Comparison of ENCODE assay signal across 1 cellular context in the genomic region with DNA sequence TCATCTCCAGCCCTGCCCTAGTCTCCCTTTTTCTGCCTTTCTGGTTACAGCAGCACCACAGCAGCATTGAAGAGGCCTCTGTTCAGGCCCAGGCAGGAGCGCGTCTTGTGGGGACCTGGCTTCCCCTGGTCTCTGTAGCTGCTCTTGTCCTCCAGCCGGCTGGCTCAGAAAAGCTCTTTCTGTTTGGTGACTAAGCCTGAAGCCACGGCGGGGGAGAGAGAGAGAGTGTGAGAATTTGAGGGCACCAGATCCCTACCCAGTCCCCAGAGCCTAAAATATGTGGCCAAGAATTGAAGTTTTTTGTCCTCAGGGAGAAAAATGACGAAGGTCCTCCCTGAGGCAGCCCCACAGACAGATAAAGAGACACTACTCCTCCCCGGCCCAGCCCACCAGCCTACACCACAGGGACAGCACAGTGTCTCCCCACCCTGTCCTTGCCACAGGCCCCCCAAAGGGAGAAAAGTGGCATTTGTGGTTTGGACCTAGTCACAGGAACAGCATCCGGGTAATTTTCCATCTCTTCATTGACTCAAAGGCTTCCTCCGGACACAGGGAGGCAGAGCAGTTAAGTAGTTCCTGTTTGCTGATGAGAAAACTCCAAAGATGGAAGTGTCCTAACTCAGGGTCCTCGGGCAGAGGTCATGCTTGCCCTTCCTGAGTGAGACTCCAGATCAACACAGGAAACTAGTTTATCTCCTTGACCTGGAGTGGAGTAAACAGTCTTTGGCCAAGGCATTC.
TF ChIP-seq lines count a peak whose summit lies in the region.

No MANE protein-coding gene starts in this region.

TF ChIP-seq in SK-N-SH treated with all-trans-retinoic acid at 6 μM for 48 hours, 23 proteins besides CTCF, POLR2A, EP300 and RAD21 (continued from another document):
- TF ChIP-seq, protein P1, sequence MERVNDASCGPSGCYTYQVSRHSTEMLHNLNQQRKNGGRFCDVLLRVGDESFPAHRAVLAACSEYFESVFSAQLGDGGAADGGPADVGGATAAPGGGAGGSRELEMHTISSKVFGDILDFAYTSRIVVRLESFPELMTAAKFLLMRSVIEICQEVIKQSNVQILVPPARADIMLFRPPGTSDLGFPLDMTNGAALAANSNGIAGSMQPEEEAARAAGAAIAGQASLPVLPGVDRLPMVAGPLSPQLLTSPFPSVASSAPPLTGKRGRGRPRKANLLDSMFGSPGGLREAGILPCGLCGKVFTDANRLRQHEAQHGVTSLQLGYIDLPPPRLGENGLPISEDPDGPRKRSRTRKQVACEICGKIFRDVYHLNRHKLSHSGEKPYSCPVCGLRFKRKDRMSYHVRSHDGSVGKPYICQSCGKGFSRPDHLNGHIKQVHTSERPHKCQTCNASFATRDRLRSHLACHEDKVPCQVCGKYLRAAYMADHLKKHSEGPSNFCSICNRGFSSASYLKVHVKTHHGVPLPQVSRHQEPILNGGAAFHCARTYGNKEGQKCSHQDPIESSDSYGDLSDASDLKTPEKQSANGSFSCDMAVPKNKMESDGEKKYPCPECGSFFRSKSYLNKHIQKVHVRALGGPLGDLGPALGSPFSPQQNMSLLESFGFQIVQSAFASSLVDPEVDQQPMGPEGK (CRISPR knock-in tag; IDR thresholded peaks at IDR 0.05; ENCODE audit: borderline replicate concordance): no peak
- TF ChIP-seq ARNTL (CRISPR knock-in tag; IDR thresholded peaks at IDR 0.05; ENCODE audit: borderline replicate concordance, low read depth) (no peak), ZNF70 (CRISPR knock-in tag; IDR thresholded peaks at IDR 0.05) (no peak), ISL1 (CRISPR knock-in tag; IDR thresholded peaks at IDR 0.05) (no peak), ZNF565 (CRISPR knock-in tag; conservative IDR thresholded peaks at IDR 0.05; ENCODE audit: low read depth) (no peak), CSDC2 (CRISPR knock-in tag; IDR thresholded peaks at IDR 0.05) (no peak), PPARA (CRISPR knock-in tag; IDR thresholded peaks at IDR 0.05; ENCODE audit: borderline replicate concordance) (no peak)
- TF ChIP-seq, protein P2, sequence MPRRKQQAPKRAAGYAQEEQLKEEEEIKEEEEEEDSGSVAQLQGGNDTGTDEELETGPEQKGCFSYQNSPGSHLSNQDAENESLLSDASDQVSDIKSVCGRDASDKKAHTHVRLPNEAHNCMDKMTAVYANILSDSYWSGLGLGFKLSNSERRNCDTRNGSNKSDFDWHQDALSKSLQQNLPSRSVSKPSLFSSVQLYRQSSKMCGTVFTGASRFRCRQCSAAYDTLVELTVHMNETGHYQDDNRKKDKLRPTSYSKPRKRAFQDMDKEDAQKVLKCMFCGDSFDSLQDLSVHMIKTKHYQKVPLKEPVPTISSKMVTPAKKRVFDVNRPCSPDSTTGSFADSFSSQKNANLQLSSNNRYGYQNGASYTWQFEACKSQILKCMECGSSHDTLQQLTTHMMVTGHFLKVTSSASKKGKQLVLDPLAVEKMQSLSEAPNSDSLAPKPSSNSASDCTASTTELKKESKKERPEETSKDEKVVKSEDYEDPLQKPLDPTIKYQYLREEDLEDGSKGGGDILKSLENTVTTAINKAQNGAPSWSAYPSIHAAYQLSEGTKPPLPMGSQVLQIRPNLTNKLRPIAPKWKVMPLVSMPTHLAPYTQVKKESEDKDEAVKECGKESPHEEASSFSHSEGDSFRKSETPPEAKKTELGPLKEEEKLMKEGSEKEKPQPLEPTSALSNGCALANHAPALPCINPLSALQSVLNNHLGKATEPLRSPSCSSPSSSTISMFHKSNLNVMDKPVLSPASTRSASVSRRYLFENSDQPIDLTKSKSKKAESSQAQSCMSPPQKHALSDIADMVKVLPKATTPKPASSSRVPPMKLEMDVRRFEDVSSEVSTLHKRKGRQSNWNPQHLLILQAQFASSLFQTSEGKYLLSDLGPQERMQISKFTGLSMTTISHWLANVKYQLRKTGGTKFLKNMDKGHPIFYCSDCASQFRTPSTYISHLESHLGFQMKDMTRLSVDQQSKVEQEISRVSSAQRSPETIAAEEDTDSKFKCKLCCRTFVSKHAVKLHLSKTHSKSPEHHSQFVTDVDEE (CRISPR knock-in tag; IDR thresholded peaks at IDR 0.05): no peak
- TF ChIP-seq, protein P3, sequence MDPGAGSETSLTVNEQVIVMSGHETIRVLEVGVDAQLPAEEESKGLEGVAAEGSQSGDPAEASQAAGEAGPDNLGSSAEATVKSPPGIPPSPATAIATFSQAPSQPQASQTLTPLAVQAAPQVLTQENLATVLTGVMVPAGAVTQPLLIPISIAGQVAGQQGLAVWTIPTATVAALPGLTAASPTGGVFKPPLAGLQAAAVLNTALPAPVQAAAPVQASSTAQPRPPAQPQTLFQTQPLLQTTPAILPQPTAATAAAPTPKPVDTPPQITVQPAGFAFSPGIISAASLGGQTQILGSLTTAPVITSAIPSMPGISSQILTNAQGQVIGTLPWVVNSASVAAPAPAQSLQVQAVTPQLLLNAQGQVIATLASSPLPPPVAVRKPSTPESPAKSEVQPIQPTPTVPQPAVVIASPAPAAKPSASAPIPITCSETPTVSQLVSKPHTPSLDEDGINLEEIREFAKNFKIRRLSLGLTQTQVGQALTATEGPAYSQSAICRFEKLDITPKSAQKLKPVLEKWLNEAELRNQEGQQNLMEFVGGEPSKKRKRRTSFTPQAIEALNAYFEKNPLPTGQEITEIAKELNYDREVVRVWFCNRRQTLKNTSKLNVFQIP (CRISPR knock-in tag; IDR thresholded peaks at IDR 0.05; ENCODE audit: borderline replicate concordance, low read depth): no peak
